Comparison of ENCODE assay signal across 8 cellular contexts in genomic region chr12:121579981-121580868, GRCh38. TPM values are rescaled to one million over a fixed set of nuclear protein-coding genes. Genes with fewer than 3 reads are reported as not detected.
DNase-seq lines count a peak whose midpoint lies in the region; ATAC-seq and TF ChIP-seq lines count a peak whose summit lies in the region.

No MANE protein-coding gene starts in this region.

- H3K9ac ChIP-seq in mesenchymal stem cell (ENCODE audit: low read length) = peak overlapping the region; percentile 95

- peak overlapping the region; percentile 73 for H4K8ac ChIP-seq in mesenchymal stem cell (ENCODE audit: low read length)

- H3K4me1 ChIP-seq in effector memory CD4-positive, alpha-beta T cell (ENCODE audit: control insufficient read depth, insufficient read depth, low read length, poor library complexity, severe bottlenecking) = peaks cover 39% of the 10 kb centered on the region
- H3K4me1 ChIP-seq in mesenchymal stem cell (ENCODE audit: control insufficient read depth, insufficient read depth, low read depth, low read length) = peaks cover 38% of the 10 kb centered on the region

- H3K36me3 ChIP-seq in effector memory CD4-positive, alpha-beta T cell (ENCODE audit: control insufficient read depth, insufficient read depth, low read length) = peaks cover 10% of the 10 kb centered on the region
- peaks cover 0 to 4% of the 10 kb centered on the region in 2 experiments for H3K36me3 ChIP-seq in mesenchymal stem cell (ENCODE audit: control insufficient read depth in 1 of 2, insufficient read depth in 2 of 2, low read depth in 1 of 2, low read length in 2 of 2)

- H3K14ac ChIP-seq in mesenchymal stem cell (ENCODE audit: low read length in 2 of 2) = peak overlapping the region in 1 of 2 experiments; percentile 39

- no peak overlapping the region for H2AK5ac ChIP-seq in mesenchymal stem cell (ENCODE audit: low read length, severe bottlenecking)

- TF ChIP-seq CTCF in C4-2B (conservative IDR thresholded peaks at IDR 0.05) = no peak

- WGBS in mesenchymal stem cell = 0% methylated on average over 29 of the region's 54 CpGs

- H2BK120ac ChIP-seq in mesenchymal stem cell (ENCODE audit: low read depth, low read length) = peak overlapping the region; percentile 81

- H3K4me3 ChIP-seq in effector memory CD4-positive, alpha-beta T cell (ENCODE audit: insufficient read depth, low read depth, low read length, poor library complexity, severe bottlenecking) = peak overlapping the region; percentile 72
- peak overlapping the region; percentile 67 to 89 for H3K4me3 ChIP-seq in mesenchymal stem cell (ENCODE audit: insufficient read depth in 1 of 2, low read depth in 1 of 2, low read length in 2 of 2)

- no peak for ATAC-seq in GM19023 (IDR thresholded peaks at IDR 0.05; ENCODE audit: unreplicated experiment)

- H3K18ac ChIP-seq in mesenchymal stem cell (ENCODE audit: low read depth in 1 of 2, low read length in 2 of 2) = peak overlapping the region; percentile 11 to 91

- peak overlapping the region; percentile 29 to 62 for H3K4ac ChIP-seq in mesenchymal stem cell (ENCODE audit: low read depth in 1 of 2, low read length in 2 of 2)

- no peaks in the 10 kb centered on the region for H3K9me3 ChIP-seq in effector memory CD4-positive, alpha-beta T cell (ENCODE audit: control insufficient read depth, low read length)
- no peaks in the 10 kb centered on the region for H3K9me3 ChIP-seq in mesenchymal stem cell (ENCODE audit: control insufficient read depth, low read length)

- no peak overlapping the region for H3K23ac ChIP-seq in mesenchymal stem cell (ENCODE audit: low read length in 2 of 2)

- peak overlapping the region; percentile 99 for H3K4me2 ChIP-seq in mesenchymal stem cell (ENCODE audit: low read length, poor library complexity, severe bottlenecking)

- peak overlapping the region; percentile 78 for H2BK15ac ChIP-seq in mesenchymal stem cell (ENCODE audit: low read depth, poor library complexity, severe bottlenecking)

- H4K91ac ChIP-seq in mesenchymal stem cell (ENCODE audit: low read length) = no peak overlapping the region

- H3K27ac ChIP-seq in C4-2B = peak overlapping the region; percentile 74
- peak overlapping the region; percentile 81 for H3K27ac ChIP-seq in effector memory CD4-positive, alpha-beta T cell (ENCODE audit: insufficient read depth, low read length, poor library complexity, severe bottlenecking)
- no peak overlapping the region for H3K27ac ChIP-seq in mesenchymal stem cell (ENCODE audit: low read length, poor library complexity, severe bottlenecking)

- no peaks in the 10 kb centered on the region for H3K27me3 ChIP-seq in effector memory CD4-positive, alpha-beta T cell (replicated peaks; ENCODE audit: control insufficient read depth, insufficient read depth, low read length, poor library complexity, severe bottlenecking)
- H3K27me3 ChIP-seq in mesenchymal stem cell (ENCODE audit: control insufficient read depth in 1 of 2, insufficient read depth in 1 of 2, low read length in 2 of 2) = no peaks in the 10 kb centered on the region

- DNase-seq in HCEC 1CT = peak; percentile 75
- DNase-seq in NCI-H748 treated with DMSO at 0.1 percent for 48 hours (lab: John Stamatoyannopoulos, UW) = peak; percentile 62
- peak; percentile 32 to 65 for DNase-seq in activated CD8-positive, alpha-beta memory T cell treated with anti-CD3 and anti-CD28 coated beads for 1 hour (ENCODE audit: extremely low read depth in 1 of 2, low read depth in 1 of 2)
- DNase-seq in effector memory CD4-positive, alpha-beta T cell = peak; percentile 62 to 70 (median 69)
- DNase-seq in mesenchymal stem cell = peak; percentile 78
- peak; percentile 56 for DNase-seq in stimulated activated CD8-positive, alpha-beta memory T cell treated with anti-CD3 and anti-CD28 coated beads, Interleukin-12 subunit alpha, Interleukin-12 subunit beta, amount 100 ng/mL, for 4 hours (ENCODE audit: low read depth)

- H2BK5ac ChIP-seq in mesenchymal stem cell (ENCODE audit: low read depth, low read length, poor library complexity, severe bottlenecking) = no peak overlapping the region

- H3K79me1 ChIP-seq in mesenchymal stem cell (replicated peaks; ENCODE audit: low read length, poor library complexity, severe bottlenecking) = peaks cover 7% of the 10 kb centered on the region

- H2AFZ ChIP-seq in mesenchymal stem cell (ENCODE audit: low read depth, low read length) = peak overlapping the region; percentile 74

- H2BK12ac ChIP-seq in mesenchymal stem cell (ENCODE audit: low read length in 2 of 2) = peak overlapping the region in 1 of 2 experiments; percentile 33

RNA-seq across cellular contexts. Expression of gene KDM2B, which starts 0.6 kb away (rescaled TPM):
- polyA plus RNA-seq in mesenchymal stem cell (2013, experiment 1 of 2) = 15.0 TPM
- 13.5 TPM for polyA plus RNA-seq in mesenchymal stem cell (2013, experiment 2 of 2)

RNA-seq across cellular contexts. Expression of gene ORAI1, which starts 46.1 kb away (rescaled TPM):
- polyA plus RNA-seq in mesenchymal stem cell (2013, experiment 1 of 2) = 31.8 TPM
- polyA plus RNA-seq in mesenchymal stem cell (2013, experiment 2 of 2) = 32.0 TPM
